19 cellular contexts compared by ENCODE assay signal in the genomic region with DNA sequence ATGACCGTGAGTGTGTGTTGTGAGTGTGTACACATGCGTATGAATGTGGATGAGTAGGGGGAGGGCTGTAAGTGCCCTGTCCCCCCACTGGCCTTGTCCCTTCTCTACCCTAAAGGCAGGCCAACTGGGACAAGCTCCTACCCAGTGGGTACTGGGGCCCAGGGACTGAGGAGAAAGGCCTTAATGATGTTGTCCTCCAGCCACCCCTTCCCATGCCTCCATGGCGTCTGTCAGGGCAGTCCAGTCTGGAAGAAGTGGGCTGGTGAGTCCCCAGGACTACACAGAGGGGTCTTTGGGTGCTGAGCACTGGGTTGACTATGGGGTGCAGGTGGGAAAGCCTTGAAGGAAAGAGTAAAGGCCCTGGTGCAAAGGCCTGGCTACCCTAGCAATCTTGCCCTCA. TPM values are rescaled to one million over a fixed set of nuclear protein-coding genes. Genes with fewer than 3 reads are reported as not detected.
"Had no signal": no experiment of that assay in that cellular context is flagged by ENCODE, and none has a peak within 500 bp of the region (broad histone marks: within the 10 kb centered on the region; RNA-seq: fewer than 3 reads in every experiment).

No MANE protein-coding gene starts in this region.

- DNase-seq: activated CD4-positive, alpha-beta T cell treated with anti-CD3 and anti-CD28 coated beads, Interleukin-2, amount 10 ng/mL, durations not matched to agents 7 days and 5 days; activated CD8-positive, alpha-beta T cell treated with anti-CD3 and anti-CD28 coated beads, Interleukin-2, amount 10 ng/mL, durations not matched to agents 7 days and 5 days; activated naive CD4-positive, alpha-beta T cell treated with anti-CD3 and anti-CD28 coated beads for 36 hours; activated naive CD8-positive, alpha-beta T cell treated with anti-CD3 and anti-CD28 coated beads, Interleukin-2, amount 10 ng/mL, durations not matched to agents 7 days and 5 days; activated T-cell treated with anti-CD3 and anti-CD28 coated beads, Interleukin-2, amount 50 U/mL, for 48 hours; amniotic stem cell; immature natural killer cell; kidney glomerular epithelial cell; midbrain; nephron progenitor cell; occipital lobe; stimulated activated CD4-positive, alpha-beta T cell treated with anti-CD3 and anti-CD28 coated beads, Interleukin-4, amount 100 ng/mL, for 24 hours; stimulated activated naive CD8-positive, alpha-beta T cell treated with anti-CD3 and anti-CD28 coated beads, Interleukin-15, Interleukin-2, amounts not matched to agents 100 U/mL and 50 U/mL, for 24 hours had no signal

- H3K36me3 Mint-ChIP-seq: activated naive CD8-positive, alpha-beta T cell treated with anti-CD3 and anti-CD28 coated beads, Interleukin-2, amount 10 ng/mL, durations not matched to agents 7 days and 5 days had no signal

- H3K4me3 Mint-ChIP-seq: activated CD4-positive, alpha-beta T cell treated with anti-CD3 and anti-CD28 coated beads, Interleukin-2, amount 10 ng/mL, durations not matched to agents 7 days and 5 days; activated CD8-positive, alpha-beta T cell treated with anti-CD3 and anti-CD28 coated beads, Interleukin-2, amount 10 ng/mL, durations not matched to agents 7 days and 5 days; activated naive CD4-positive, alpha-beta T cell treated with anti-CD3 and anti-CD28 coated beads for 36 hours; activated naive CD8-positive, alpha-beta T cell treated with anti-CD3 and anti-CD28 coated beads, Interleukin-2, amount 10 ng/mL, durations not matched to agents 7 days and 5 days; immature natural killer cell; nephron progenitor cell had no signal

- H3K36me3 ChIP-seq: left lung had no signal

- H3K4me3 ChIP-seq: left lung, lung had no signal

- H3K9me3 Mint-ChIP-seq: activated CD4-positive, alpha-beta T cell treated with anti-CD3 and anti-CD28 coated beads, Interleukin-2, amount 10 ng/mL, durations not matched to agents 7 days and 5 days; activated naive CD4-positive, alpha-beta T cell treated with anti-CD3 and anti-CD28 coated beads for 36 hours; activated naive CD8-positive, alpha-beta T cell treated with anti-CD3 and anti-CD28 coated beads, Interleukin-2, amount 10 ng/mL, durations not matched to agents 7 days and 5 days; nephron progenitor cell had no signal

- H3K9me3 ChIP-seq: left lung had no signal

- H3K27ac ChIP-seq: left lung, VCaP had no signal

- ATAC-seq: activated CD4-positive, CD25-positive, alpha-beta regulatory T cell treated with anti-CD3 and anti-CD28 coated beads, Interleukin-2, amount 50 U/mL, for 24 hours; activated CD8-positive, alpha-beta T cell treated with anti-CD3 and anti-CD28 coated beads, Interleukin-2, amount 10 ng/mL, durations not matched to agents 7 days and 5 days; left lung; SK-N-SH treated with all-trans-retinoic acid at 6 μM for 48 hours; stimulated activated naive CD8-positive, alpha-beta T cell treated with anti-CD3 and anti-CD28 coated beads, Interleukin-15, Interleukin-2, amounts not matched to agents 100 U/mL and 50 U/mL, for 24 hours had no signal

- H3K27ac Mint-ChIP-seq: activated CD4-positive, alpha-beta T cell treated with anti-CD3 and anti-CD28 coated beads, Interleukin-2, amount 10 ng/mL, durations not matched to agents 7 days and 5 days; activated CD8-positive, alpha-beta T cell treated with anti-CD3 and anti-CD28 coated beads, Interleukin-2, amount 10 ng/mL, durations not matched to agents 7 days and 5 days; activated naive CD4-positive, alpha-beta T cell treated with anti-CD3 and anti-CD28 coated beads for 36 hours; activated naive CD8-positive, alpha-beta T cell treated with anti-CD3 and anti-CD28 coated beads, Interleukin-2, amount 10 ng/mL, durations not matched to agents 7 days and 5 days; immature natural killer cell; nephron progenitor cell had no signal

RNA-seq across cellular contexts. Expression of gene CORO2B, which starts 16.9 kb away (rescaled TPM):
- total RNA-seq: activated CD4-positive, alpha-beta T cell treated with anti-CD3 and anti-CD28 coated beads, Interleukin-2, amount 10 ng/mL, durations not matched to agents 7 days and 5 days; activated CD8-positive, alpha-beta T cell treated with anti-CD3 and anti-CD28 coated beads, Interleukin-2, amount 10 ng/mL, durations not matched to agents 7 days and 5 days; activated naive CD4-positive, alpha-beta T cell treated with anti-CD3 and anti-CD28 coated beads for 36 hours; activated naive CD8-positive, alpha-beta T cell treated with anti-CD3 and anti-CD28 coated beads, Interleukin-2, amount 10 ng/mL, durations not matched to agents 7 days and 5 days; T-helper 2 cell treated with Interferon-gamma antibody and Interleukin-4, amounts not matched to agents 100 ng/mL and 5 ng/mL, for 36 hours had no signal
- polyA plus RNA-seq: immature natural killer cell had no signal
